Comparison of ENCODE assay signal across 11 cellular contexts in genomic region chr3:111910806-111911205, GRCh38. TPM values are rescaled to one million over a fixed set of nuclear protein-coding genes. Genes with fewer than 3 reads are reported as not detected.
DNase-seq lines count a peak whose midpoint lies in the region; ATAC-seq and TF ChIP-seq lines count a peak whose summit lies in the region.
"Had no signal": no experiment of that assay in that cellular context is flagged by ENCODE, and none has a peak within 500 bp of the region (broad histone marks: within the 10 kb centered on the region; RNA-seq: fewer than 3 reads in every experiment).

No MANE protein-coding gene starts in this region.

- CTCF ChIA-PET in Calu3 (lab: Charles Lee), result no interaction called here

- TF ChIP-seq CTCF in HFF-Myc (IDR thresholded peaks at IDR 0.05; ENCODE audit: low read depth, low read length, missing control alignments) (no peak), chondrocyte (IDR thresholded peaks at IDR 0.05) (no peak), Calu3 (IDR thresholded peaks at IDR 0.05; ENCODE audit: unreplicated experiment) (no peak)

- H3K9me3 Mint-ChIP-seq in chondrocyte (ENCODE audit: low read depth), result no peaks in the 10 kb centered on the region
- no peaks in the 10 kb centered on the region for H3K9me3 Mint-ChIP-seq in Calu3 (ENCODE audit: low read depth, unreplicated experiment)

- no TSS peak for BruUV-seq in Calu3 (replicated peaks; lab: Mats Ljungman, UMichigan)

- H3K4me3 Mint-ChIP-seq in chondrocyte (ENCODE audit: unreplicated experiment) (no peak overlapping the region), Calu3 (ENCODE audit: low read depth, unreplicated experiment) (no peak overlapping the region)
- H3K4me3 Mint-ChIP-seq: activated CD4-positive, alpha-beta T cell treated with anti-CD3 and anti-CD28 coated beads for 36 hours had no signal

- H3K27ac Mint-ChIP-seq in chondrocyte (ENCODE audit: unreplicated experiment), result peak overlapping the region; percentile 82
- H3K27ac Mint-ChIP-seq in Calu3 (ENCODE audit: unreplicated experiment), result no peak overlapping the region
- H3K27ac Mint-ChIP-seq: activated CD4-positive, alpha-beta T cell treated with anti-CD3 and anti-CD28 coated beads for 36 hours had no signal

- peak; percentile 37 for DNase-seq in HFF-Myc (ENCODE audit: extremely low read depth, low read depth)
- no peak for DNase-seq in chondrocyte (ENCODE audit: low spot score)
- no peak for DNase-seq in left lobe of liver (ENCODE audit: low spot score)
- DNase-seq in superior temporal gyrus (ENCODE audit: extremely low spot score), result peak; percentile 71
- DNase-seq in Calu3, result no peak
- no peak for DNase-seq in pons (ENCODE audit: low spot score)
- DNase-seq in effector CD4-positive, alpha-beta T cell, result no peak
- DNase-seq in NCI-H82 (lab: John Stamatoyannopoulos, UW), result no peak
- DNase-seq: activated CD4-positive, alpha-beta T cell treated with anti-CD3 and anti-CD28 coated beads for 36 hours; DMS53; SHP77 treated with DMSO at 0.1 percent for 48 hours had no signal

- no peaks in the 10 kb centered on the region for H3K27me3 Mint-ChIP-seq in chondrocyte (ENCODE audit: low read depth)
- no peaks in the 10 kb centered on the region for H3K27me3 Mint-ChIP-seq in Calu3 (ENCODE audit: unreplicated experiment)
- H3K27me3 Mint-ChIP-seq: activated CD4-positive, alpha-beta T cell treated with anti-CD3 and anti-CD28 coated beads for 36 hours had no signal

- peak; percentile 30 for ATAC-seq in left lobe of liver
- ATAC-seq: activated CD4-positive, alpha-beta T cell treated with anti-CD3 and anti-CD28 coated beads for 36 hours had no signal

- no peak overlapping the region for H3K4me3 ChIP-seq in HFF-Myc (replicated peaks; ENCODE audit: low read depth, low read length)

- H3K36me3 Mint-ChIP-seq in chondrocyte (ENCODE audit: low read depth) (peaks cover 26% of the 10 kb centered on the region), Calu3 (ENCODE audit: insufficient read depth, unreplicated experiment) (no peaks in the 10 kb centered on the region)

- intact Hi-C loops in Calu3 (cut with micrococcal nuclease; ENCODE audit: unreplicated experiment), result no loop called here

- H3K4me1 Mint-ChIP-seq in chondrocyte (ENCODE audit: low read depth), result peaks cover 61% of the 10 kb centered on the region
- H3K4me1 Mint-ChIP-seq in Calu3 (ENCODE audit: low read depth, unreplicated experiment), result peaks cover 34% of the 10 kb centered on the region
- H3K4me1 Mint-ChIP-seq: activated CD4-positive, alpha-beta T cell treated with anti-CD3 and anti-CD28 coated beads for 36 hours had no signal

RNA-seq across cellular contexts. Expression of gene PHLDB2, which starts 51.7 kb away (rescaled TPM):
- total RNA-seq in chondrocyte, result 70.3 to 138 TPM (median 133 TPM) in 3 replicates
- total RNA-seq in left lobe of liver, result 34.2 TPM
- 15.4 and 30.7 TPM in 2 replicates for total RNA-seq in Calu3 (2022)

Comparison
In these comparisons a context has a peak if more than half of its experiments do, and no peak if none do; other contexts are left out.
1. DNase-seq: peak in HFF-Myc (single experiment) and superior temporal gyrus (single experiment); none in chondrocyte (single experiment), left lobe of liver (single experiment), Calu3 (single experiment), pons (single experiment), effector CD4-positive, alpha-beta T cell (single experiment) and NCI-H82 (single experiment).